ENCODE assay signal across 26 cellular contexts in the genomic region with DNA sequence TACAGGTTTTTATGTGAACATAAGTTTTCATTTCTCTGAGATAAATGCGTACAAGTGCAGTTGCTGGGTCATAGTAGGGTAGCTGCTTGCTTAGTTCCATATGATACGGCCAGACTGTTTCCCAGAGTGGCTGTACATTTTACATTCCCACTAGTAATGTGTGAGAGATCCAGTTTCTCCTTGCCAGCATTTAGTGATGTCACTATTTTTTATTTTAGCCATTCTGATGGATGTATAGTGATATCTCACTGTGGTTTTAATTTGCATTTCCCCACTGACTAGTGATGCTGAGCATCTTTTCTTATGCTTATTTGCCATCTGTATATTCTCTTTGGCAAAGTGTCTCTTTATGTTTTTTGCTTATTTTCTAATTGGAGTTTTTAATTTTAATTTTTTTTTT. TPM values are rescaled to one million over a fixed set of nuclear protein-coding genes. Genes with fewer than 3 reads are reported as not detected.
DNase-seq lines count a peak whose midpoint lies in the region; ATAC-seq and TF ChIP-seq lines count a peak whose summit lies in the region.
"Had no signal": no experiment of that assay in that cellular context is flagged by ENCODE, and none has a peak within 500 bp of the region (broad histone marks: within the 10 kb centered on the region; RNA-seq: fewer than 3 reads in every experiment).

No MANE protein-coding gene starts in this region.

- peaks cover 35% of the 10 kb centered on the region for H3K4me1 Mint-ChIP-seq in activated CD4-positive, alpha-beta T cell treated with anti-CD3 and anti-CD28 coated beads, Interleukin-2, amount 10 ng/mL, durations not matched to agents 24 days and 14 days
- peaks cover 37 to 65% (median 44%) of the 10 kb centered on the region in 4 donors for H3K4me1 Mint-ChIP-seq in CD4-positive, alpha-beta memory T cell
- H3K4me1 Mint-ChIP-seq in T-helper 17 cell (peaks cover 34% of the 10 kb centered on the region), nephron (peaks cover 48% of the 10 kb centered on the region), endodermal cell (peaks cover 14% of the 10 kb centered on the region)

- CTCF ChIA-PET in CD4-positive, alpha-beta memory T cell (lab: Charles Lee; ENCODE audit: partially characterized antibody): no interaction called here

- no peak for DNase-seq in activated CD4-positive, alpha-beta T cell treated with anti-CD3 and anti-CD28 coated beads, Interleukin-2, amount 10 ng/mL, durations not matched to agents 24 days and 14 days
- DNase-seq in activated CD4-positive, alpha-beta T cell treated with anti-CD3 and anti-CD28 coated beads for 4 hours: no peak
- DNase-seq in CD4-positive, alpha-beta memory T cell: no peak
- DNase-seq in T-helper 17 cell (no peak), endodermal cell (no peak), AG20443 (ENCODE audit: low spot score) (no peak)
- DNase-seq: activated naive CD4-positive, alpha-beta T cell treated with anti-CD3 and anti-CD28 coated beads, Interleukin-2, amount 10 ng/mL, durations not matched to agents 7 days and 5 days; activated T-cell treated with anti-CD3 and anti-CD28 coated beads, Interleukin-2, amount 50 U/mL, for 1 hour; amniotic stem cell; brain microvascular endothelial cell; gastrocnemius medialis; Kasumi-1; NCI-H1417; NCI-H2081; NCI-H2227 treated with DMSO at 0.1 percent for 48 hours; NK-92 treated with Interleukin-12 subunit alpha and Interleukin-12 subunit beta, amount 100 ng/mL, for 24 hours; ovary; PC-9; stimulated activated naive CD8-positive, alpha-beta T cell treated with anti-CD3 and anti-CD28 coated beads, Interleukin-15, Interleukin-2, amounts not matched to agents 100 U/mL and 50 U/mL, for 24 hours; T-helper 2 cell; testis had no signal

- no peaks in the 10 kb centered on the region for H3K27me3 ChIP-seq in CD4-positive, alpha-beta memory T cell (ENCODE audit: insufficient read depth, low read length)
- H3K27me3 ChIP-seq in endodermal cell (ENCODE audit: control insufficient read depth, insufficient read depth, low read length, poor library complexity, severe bottlenecking): no peaks in the 10 kb centered on the region
- H3K27me3 ChIP-seq: brain microvascular endothelial cell, gastrocnemius medialis, ovary, testis had no signal

- no peak overlapping the region for H3K27ac ChIP-seq in CD4-positive, alpha-beta memory T cell (ENCODE audit: low read depth, low read length)
- no peak overlapping the region for H3K27ac ChIP-seq in endodermal cell (ENCODE audit: low read depth, low read length)
- H3K27ac ChIP-seq: brain microvascular endothelial cell, gastrocnemius medialis, ovary, PC-9, SK-N-MC, testis had no signal

- peaks cover 25% of the 10 kb centered on the region for H3K36me3 Mint-ChIP-seq in activated CD4-positive, alpha-beta T cell treated with anti-CD3 and anti-CD28 coated beads, Interleukin-2, amount 10 ng/mL, durations not matched to agents 24 days and 14 days (ENCODE audit: low read depth)
- H3K36me3 Mint-ChIP-seq in CD4-positive, alpha-beta memory T cell: peaks cover 0 to 23% of the 10 kb centered on the region in 2 donors
- H3K36me3 Mint-ChIP-seq in T-helper 17 cell (ENCODE audit: low read depth) (no peaks in the 10 kb centered on the region), nephron (ENCODE audit: low read depth) (peaks cover 13% of the 10 kb centered on the region), endodermal cell (ENCODE audit: low read depth) (peaks cover 12% of the 10 kb centered on the region)

- ATAC-seq in T-helper 17 cell (no peak), GM19324 (IDR thresholded peaks at IDR 0.05; ENCODE audit: low FRiP score, unreplicated experiment) (no peak)
- ATAC-seq: gastrocnemius medialis; naive thymus-derived CD8-positive, alpha-beta T cell; stimulated activated naive CD8-positive, alpha-beta T cell treated with anti-CD3 and anti-CD28 coated beads, Interleukin-15, Interleukin-2, amounts not matched to agents 100 U/mL and 50 U/mL, for 24 hours had no signal

- no peak overlapping the region for H3K9ac ChIP-seq in endodermal cell (ENCODE audit: extremely low read depth, low read length, poor library complexity, severe bottlenecking)

- peak overlapping the region; percentile 65 for H3K27ac Mint-ChIP-seq in activated CD4-positive, alpha-beta T cell treated with anti-CD3 and anti-CD28 coated beads, Interleukin-2, amount 10 ng/mL, durations not matched to agents 24 days and 14 days
- peak overlapping the region in 5 of 7 donors; percentile 3 to 98 (median 68) for H3K27ac Mint-ChIP-seq in CD4-positive, alpha-beta memory T cell
- peak overlapping the region; percentile 61 for H3K27ac Mint-ChIP-seq in T-helper 17 cell
- no peak overlapping the region for H3K27ac Mint-ChIP-seq in nephron
- no peak overlapping the region for H3K27ac Mint-ChIP-seq in endodermal cell

- peaks cover 12% of the 10 kb centered on the region for H3K36me3 ChIP-seq in CD4-positive, alpha-beta memory T cell (ENCODE audit: insufficient read depth, low read length)
- no peaks in the 10 kb centered on the region for H3K36me3 ChIP-seq in endodermal cell (ENCODE audit: control insufficient read depth, insufficient read depth, low read length)
- H3K36me3 ChIP-seq: ovary had no signal

- no peak overlapping the region for H3K4me3 ChIP-seq in CD4-positive, alpha-beta memory T cell (ENCODE audit: low read length in 2 of 2)
- no peak overlapping the region for H3K4me3 ChIP-seq in endodermal cell (ENCODE audit: low read length)
- H3K4me3 ChIP-seq: gastrocnemius medialis, HAP-1, ovary, PC-9, SK-N-MC, testis had no signal

- POLR2A ChIA-PET in CD4-positive, alpha-beta memory T cell (lab: Charles Lee; ENCODE audit: partially characterized antibody): interaction anchor here (2.0 kb wide), 1 partner anchor 146 kb away, joined by 6 read pairs; the partner anchor contains the start of gene OGDH

- no peaks in the 10 kb centered on the region for H3K9me3 Mint-ChIP-seq in activated CD4-positive, alpha-beta T cell treated with anti-CD3 and anti-CD28 coated beads, Interleukin-2, amount 10 ng/mL, durations not matched to agents 24 days and 14 days
- no peaks in the 10 kb centered on the region for H3K9me3 Mint-ChIP-seq in CD4-positive, alpha-beta memory T cell
- H3K9me3 Mint-ChIP-seq in nephron (no peaks in the 10 kb centered on the region), endodermal cell (no peaks in the 10 kb centered on the region)
- H3K9me3 Mint-ChIP-seq: activated naive CD4-positive, alpha-beta T cell treated with anti-CD3 and anti-CD28 coated beads, Interleukin-2, amount 10 ng/mL, durations not matched to agents 7 days and 5 days; naive thymus-derived CD8-positive, alpha-beta T cell had no signal

- intact Hi-C loops in activated CD4-positive, alpha-beta T cell treated with anti-CD3 and anti-CD28 coated beads, Interleukin-2, amount 10 ng/mL, durations not matched to agents 24 days and 14 days (cut with micrococcal nuclease): no loop called here
- intact Hi-C loops in CD4-positive, alpha-beta memory T cell (cut with micrococcal nuclease): no loop called here

- TF ChIP-seq CTCF in nephron (IDR thresholded peaks at IDR 0.05; ENCODE audit: unreplicated experiment in 3 of 3) (no peak), endodermal cell (conservative IDR thresholded peaks at IDR 0.05) (no peak)

- H3K4me1 ChIP-seq in CD4-positive, alpha-beta memory T cell (ENCODE audit: insufficient read depth, low read length): peaks cover 65% of the 10 kb centered on the region
- no peaks in the 10 kb centered on the region for H3K4me1 ChIP-seq in endodermal cell (ENCODE audit: control insufficient read depth, insufficient read depth, low read length)

- no peaks in the 10 kb centered on the region for H3K27me3 Mint-ChIP-seq in activated CD4-positive, alpha-beta T cell treated with anti-CD3 and anti-CD28 coated beads, Interleukin-2, amount 10 ng/mL, durations not matched to agents 24 days and 14 days
- no peaks in the 10 kb centered on the region for H3K27me3 Mint-ChIP-seq in CD4-positive, alpha-beta memory T cell
- H3K27me3 Mint-ChIP-seq in T-helper 17 cell (no peaks in the 10 kb centered on the region), nephron (ENCODE audit: low read depth) (no peaks in the 10 kb centered on the region), endodermal cell (ENCODE audit: insufficient read depth) (no peaks in the 10 kb centered on the region)
- H3K27me3 Mint-ChIP-seq: activated naive CD4-positive, alpha-beta T cell treated with anti-CD3 and anti-CD28 coated beads, Interleukin-2, amount 10 ng/mL, durations not matched to agents 7 days and 5 days; naive thymus-derived CD8-positive, alpha-beta T cell had no signal

- peak overlapping the region; percentile 37 for H3K4me3 Mint-ChIP-seq in activated CD4-positive, alpha-beta T cell treated with anti-CD3 and anti-CD28 coated beads, Interleukin-2, amount 10 ng/mL, durations not matched to agents 24 days and 14 days
- peak overlapping the region in 2 of 8 donors; percentile 31 to 54 for H3K4me3 Mint-ChIP-seq in CD4-positive, alpha-beta memory T cell
- H3K4me3 Mint-ChIP-seq in T-helper 17 cell: no peak overlapping the region
- peak overlapping the region in 2 of 3 experiments; percentile 57 to 64 for H3K4me3 Mint-ChIP-seq in nephron
- H3K4me3 Mint-ChIP-seq in endodermal cell: no peak overlapping the region
- H3K4me3 Mint-ChIP-seq: activated naive CD4-positive, alpha-beta T cell treated with anti-CD3 and anti-CD28 coated beads, Interleukin-2, amount 10 ng/mL, durations not matched to agents 7 days and 5 days had no signal

- no peaks in the 10 kb centered on the region for H3K9me3 ChIP-seq in CD4-positive, alpha-beta memory T cell (ENCODE audit: control insufficient read depth in 1 of 2, low read length in 2 of 2)
- H3K9me3 ChIP-seq in T-helper 17 cell (ENCODE audit: control insufficient read depth, low read length, poor library complexity, severe bottlenecking): no peaks in the 10 kb centered on the region
- H3K9me3 ChIP-seq in endodermal cell (ENCODE audit: control insufficient read depth, low read length): no peaks in the 10 kb centered on the region
- H3K9me3 ChIP-seq: gastrocnemius medialis, HAP-1, ovary, testis had no signal

- 98 to 100% methylated on average over 1 to 2 of the region's 2 CpGs for WGBS in endodermal cell (ENCODE audit: insufficient coverage in 1 of 2, insufficient read length in 1 of 2), 2 experiments

RNA-seq across cellular contexts. Expression of gene ZMIZ2, which starts 4.2 kb away (rescaled TPM):
- total RNA-seq in activated CD4-positive, alpha-beta T cell treated with anti-CD3 and anti-CD28 coated beads, Interleukin-2, amount 10 ng/mL, durations not matched to agents 24 days and 14 days: 130 and 133 TPM in 2 replicates
- 100 to 1,000 TPM; 169 to 170 TPM for total RNA-seq in CD4-positive, alpha-beta memory T cell
- 10 to 100 TPM in 1 of 2 donors, 1 to 10 TPM in 1; 1.1 to 12.1 TPM for polyA plus RNA-seq in CD4-positive, alpha-beta memory T cell
- 100 to 1,000 TPM; 117 to 171 TPM for total RNA-seq in T-helper 17 cell
- total RNA-seq in endodermal cell: 10 to 100 TPM; 85.6 to 98.2 TPM
- 92.0 TPM for polyA plus RNA-seq in endodermal cell (2013, experiment 1 of 2)
- polyA plus RNA-seq in endodermal cell (2013, experiment 2 of 2): 76.1 TPM

RNA-seq across cellular contexts. Expression of gene PPIA, which starts 43.7 kb away (rescaled TPM):
- total RNA-seq in activated CD4-positive, alpha-beta T cell treated with anti-CD3 and anti-CD28 coated beads, Interleukin-2, amount 10 ng/mL, durations not matched to agents 24 days and 14 days: 2,368 and 2,448 TPM in 2 replicates
- 100 to 1,000 TPM; 677 to 707 TPM for total RNA-seq in CD4-positive, alpha-beta memory T cell
- 1,000 to 10,000 TPM; 2,815 to 3,590 TPM for polyA plus RNA-seq in CD4-positive, alpha-beta memory T cell
- total RNA-seq in T-helper 17 cell (100 to 1,000 TPM; 691 to 692 TPM), endodermal cell (1,000 to 10,000 TPM; 1,857 to 1,899 TPM)
- polyA plus RNA-seq in endodermal cell (2013, experiment 1 of 2): 2,447 TPM
- polyA plus RNA-seq in endodermal cell (2013, experiment 2 of 2): 2,352 TPM

Comparison
In these comparisons a context has a peak if more than half of its experiments do, and no peak if none do; other contexts are left out.
1. H3K27ac Mint-ChIP-seq: peak in activated CD4-positive, alpha-beta T cell treated with anti-CD3 and anti-CD28 coated beads, Interleukin-2, amount 10 ng/mL, durations not matched to agents 24 days and 14 days (single experiment), CD4-positive, alpha-beta memory T cell (5 of 7) and T-helper 17 cell (single experiment); none in nephron (0 of 3) and endodermal cell (single experiment).
2. H3K4me3 Mint-ChIP-seq: peak in activated CD4-positive, alpha-beta T cell treated with anti-CD3 and anti-CD28 coated beads, Interleukin-2, amount 10 ng/mL, durations not matched to agents 24 days and 14 days (single experiment) and nephron (2 of 3); none in T-helper 17 cell (single experiment) and endodermal cell (single experiment).